8 cellular contexts compared by ENCODE assay signal in the genomic region with DNA sequence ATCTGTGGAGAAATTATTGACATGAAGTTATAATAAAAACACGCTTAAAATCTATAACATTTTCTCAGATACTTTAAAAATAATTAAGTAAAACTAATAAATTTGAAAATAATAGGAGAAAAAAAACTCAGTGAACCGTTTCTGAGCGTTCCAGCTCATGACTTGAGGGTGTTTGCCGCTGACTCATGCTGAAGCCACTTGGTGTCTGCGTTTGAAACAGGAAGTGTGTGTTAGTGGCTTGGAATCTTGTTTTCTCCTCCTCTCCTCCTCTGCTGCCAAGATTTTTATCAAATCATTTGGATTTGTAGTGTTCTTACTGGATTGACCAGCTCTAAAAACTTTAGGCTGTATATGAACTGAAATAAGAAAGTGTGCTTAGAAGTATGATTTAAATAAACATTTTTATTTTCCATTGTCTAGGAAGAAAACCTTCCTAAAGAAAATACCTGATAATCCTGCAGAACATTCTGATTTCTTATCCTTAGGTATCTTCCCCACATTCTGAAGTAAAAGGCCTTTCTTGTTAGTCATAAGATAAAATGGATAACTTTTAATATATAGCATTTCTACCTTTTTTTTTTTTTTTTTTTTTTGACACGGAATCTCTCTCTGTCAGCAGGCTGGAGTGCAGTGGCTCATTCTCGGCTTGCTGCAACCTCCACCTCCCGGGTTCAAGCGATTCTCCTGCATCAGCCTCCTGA. TPM values are rescaled to one million over a fixed set of nuclear protein-coding genes. Genes with fewer than 3 reads are reported as not detected.
DNase-seq lines count a peak whose midpoint lies in the region; ATAC-seq lines count a peak whose summit lies in the region.

No MANE protein-coding gene starts in this region.

- H3K36me3 Mint-ChIP-seq in activated naive CD4-positive, alpha-beta T cell treated with anti-CD3 and anti-CD28 coated beads, Interleukin-2, amount 50 U/mL, for 72 hours, result no peaks in the 10 kb centered on the region

- DNase-seq in NCI-H1092 treated with DMSO at 0.1 percent for 48 hours (lab: John Stamatoyannopoulos, UW) (peak; percentile 15), NCI-H1092 (lab: John Stamatoyannopoulos, UW) (no peak), H4 (ENCODE audit: low spot score) (peak; percentile 94), NCI-H446 treated with DMSO at 0.1 percent for 48 hours (lab: John Stamatoyannopoulos, UW) (peak; percentile 43), cardiac septum (ENCODE audit: low spot score) (peak; percentile 82), renal cortical epithelial cell (ENCODE audit: low read depth) (peak; percentile 94), NCI-H526 treated with DMSO at 0.1 percent for 48 hours (lab: John Stamatoyannopoulos, UW) (no peak)
- no peak for DNase-seq in activated naive CD4-positive, alpha-beta T cell treated with anti-CD3 and anti-CD28 coated beads, Interleukin-2, amount 50 U/mL, for 72 hours (ENCODE audit: low spot score in 2 of 2)

- no peaks in the 10 kb centered on the region for H3K9me3 Mint-ChIP-seq in activated naive CD4-positive, alpha-beta T cell treated with anti-CD3 and anti-CD28 coated beads, Interleukin-2, amount 50 U/mL, for 72 hours

- intact Hi-C loops in cardiac septum (cut with DNase I), result no loop called here

- no peak overlapping the region for H3K27ac Mint-ChIP-seq in activated naive CD4-positive, alpha-beta T cell treated with anti-CD3 and anti-CD28 coated beads, Interleukin-2, amount 50 U/mL, for 72 hours

- ATAC-seq in activated naive CD4-positive, alpha-beta T cell treated with anti-CD3 and anti-CD28 coated beads, Interleukin-2, amount 50 U/mL, for 72 hours, result peak; percentile 65 to 66

RNA-seq across cellular contexts. Expression of a gene that starts 30.8 kb away (rescaled TPM):
- total RNA-seq in H4 (2014; rRNA removed; shearing (Covaris generic)), result 48.5 and 79.5 TPM in 2 replicates
- total RNA-seq in activated naive CD4-positive, alpha-beta T cell treated with anti-CD3 and anti-CD28 coated beads, Interleukin-2, amount 50 U/mL, for 72 hours, result 100 to 1,000 TPM in 1 of 2 donors, 10 to 100 TPM in 1; 82.7 to 129 TPM
- total RNA-seq in cardiac septum (53.8 TPM), renal cortical epithelial cell (39.6 and 86.7 TPM in 2 replicates)

Comparison
In these comparisons a context has a peak if more than half of its experiments do, and no peak if none do; other contexts are left out.
1. DNase-seq: peak in NCI-H1092 treated with DMSO at 0.1 percent for 48 hours (single experiment), H4 (single experiment), NCI-H446 treated with DMSO at 0.1 percent for 48 hours (single experiment), cardiac septum (single experiment) and renal cortical epithelial cell (single experiment); none in NCI-H1092 (single experiment), activated naive CD4-positive, alpha-beta T cell treated with anti-CD3 and anti-CD28 coated beads, Interleukin-2, amount 50 U/mL, for 72 hours (0 of 2) and NCI-H526 treated with DMSO at 0.1 percent for 48 hours (single experiment).